10 cellular contexts compared by ENCODE assay signal in the genomic region with DNA sequence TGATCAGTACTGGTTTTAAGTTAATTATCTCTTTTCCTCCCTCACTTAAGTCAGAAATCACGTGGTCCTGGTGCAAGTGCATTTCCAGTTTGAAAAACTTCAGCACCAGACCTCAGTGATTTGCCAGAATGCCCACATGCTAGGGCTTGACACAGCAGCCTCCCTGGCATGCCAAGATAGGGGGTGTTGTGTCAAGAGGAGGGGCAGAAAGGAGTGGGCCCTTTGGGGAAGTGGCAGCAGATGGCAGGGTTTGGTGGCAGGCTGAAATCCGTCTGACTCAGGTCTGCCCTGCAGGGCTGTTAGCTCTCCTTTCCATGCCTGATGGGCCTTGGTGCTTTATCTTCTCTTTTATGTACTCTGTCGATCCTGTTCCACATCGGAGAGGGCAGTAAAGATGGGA. TPM values are rescaled to one million over a fixed set of nuclear protein-coding genes. Genes with fewer than 3 reads are reported as not detected.
DNase-seq lines count a peak whose midpoint lies in the region; FAIRE-seq and TF ChIP-seq lines count a peak whose summit lies in the region.
"Had no signal": no experiment of that assay in that cellular context is flagged by ENCODE, and none has a peak within 500 bp of the region (broad histone marks: within the 10 kb centered on the region; RNA-seq: fewer than 3 reads in every experiment).

No MANE protein-coding gene starts in this region.

- H3K36me3 ChIP-seq in spleen (no peaks in the 10 kb centered on the region), kidney (ENCODE audit: control insufficient read depth in 1 of 2, insufficient read depth in 2 of 2, low read length in 2 of 2) (no peaks in the 10 kb centered on the region)

- peak overlapping the region; percentile 14 to 92 (median 88) for H3K27ac ChIP-seq in spleen
- no peak overlapping the region for H3K27ac ChIP-seq in kidney (ENCODE audit: low read depth in 2 of 2, low read length in 2 of 2)

- H3K4me3 ChIP-seq in epithelial cell of esophagus (ENCODE audit: low read length) (no peak overlapping the region), spleen (peak overlapping the region in 1 of 8 donors; percentile 62), kidney (ENCODE audit: low read length in 2 of 2) (no peak overlapping the region)

- no peaks in the 10 kb centered on the region for H3K9me3 ChIP-seq in spleen
- H3K9me3 ChIP-seq in kidney (ENCODE audit: control insufficient read depth in 1 of 2, low read length in 2 of 2): no peaks in the 10 kb centered on the region

- intact Hi-C loops in spleen (cut with DNase I; ENCODE audit: low total_unique reads) (no loop called here), kidney (cut with DNase I) (no loop called here)

- TF ChIP-seq CTCF in epithelial cell of esophagus (IDR thresholded peaks at IDR 0.05; ENCODE audit: insufficient read depth, low read depth, low read length, missing control alignments) (no peak), spleen (IDR thresholded peaks at IDR 0.05 in 8 of 11, conservative IDR thresholded peaks at IDR 0.05 in 3 of 11) (no peak), kidney (IDR thresholded peaks at IDR 0.05; ENCODE audit: borderline replicate concordance, extremely low read depth, insufficient read depth) (no peak)

- WGBS in spleen, 5 donors: 21 to 40% (median 32%) methylated on average over 4 of the region's 4 CpGs

- no peak for FAIRE-seq in kidney (lab: Jason Lieb, UNC)

- peak overlapping the region in 1 of 2 donors; percentile 26 for H3K9ac ChIP-seq in kidney (ENCODE audit: low read length in 2 of 2)

- H3K27me3 ChIP-seq in spleen (replicated peaks in 1 of 7): no peaks in the 10 kb centered on the region

- DNase-seq in activated CD8-positive, alpha-beta memory T cell treated with anti-CD3 and anti-CD28 coated beads, Interleukin-2, amount 50 U/mL, for 48 hours: peak; percentile 44
- no peak for DNase-seq in activated CD8-positive, alpha-beta memory T cell treated with anti-CD3 and anti-CD28 coated beads for 24 hours
- DNase-seq in NOMO-1 treated with DMSO at 0.1 percent for 48 hours (lab: John Stamatoyannopoulos, UW; ENCODE audit: unreplicated experiment) (peak; percentile 63), epithelial cell of esophagus (ENCODE audit: low read depth) (peak; percentile 40), spleen (peak; percentile 86), kidney (no peak), cerebellar nuclear complex (lab: John Stamatoyannopoulos, UW) (no peak), NCI-H748 (lab: John Stamatoyannopoulos, UW; ENCODE audit: unreplicated experiment) (no peak)
- DNase-seq: effector CD8-positive, alpha-beta T cell; NCI-H1092 had no signal

- no peak for TF ChIP-seq POLR2A in spleen (IDR thresholded peaks at IDR 0.05)

- H3K4me1 ChIP-seq in spleen (peaks cover 11 to 93% (median 70%) of the 10 kb centered on the region in 6 donors), kidney (ENCODE audit: control insufficient read depth in 1 of 2, insufficient read depth in 1 of 2, low read depth in 1 of 2, low read length in 2 of 2) (peaks cover 0 to 3% of the 10 kb centered on the region in 2 donors)

RNA-seq across cellular contexts. Expression of a gene that starts 23.4 kb away (rescaled TPM):
- total RNA-seq in spleen: 10 to 100 TPM; 39.4 to 80.9 (median 56.5) TPM
- 10 to 100 TPM; 19.3 to 25.3 (median 19.9) TPM for polyA plus RNA-seq in spleen
- 24.8 TPM for total RNA-seq in kidney
- 21.6 TPM for polyA plus RNA-seq in kidney (ENCODE audit: insufficient read depth, low read depth, low replicate concordance)

RNA-seq across cellular contexts. Expression of a gene that starts 49.7 kb away (rescaled TPM):
- total RNA-seq in spleen (10 to 100 TPM in 3 of 7 donors, 1 to 10 TPM in 4; 6.4 to 20.0 (median 8.7) TPM), kidney (7.8 TPM)
- polyA plus RNA-seq in spleen (1 to 10 TPM; 2.3 to 5.6 (median 3.6) TPM), kidney (ENCODE audit: insufficient read depth, low read depth, low replicate concordance) (6.4 TPM)

RNA-seq across cellular contexts. Expression of a gene that starts 50.0 kb away (rescaled TPM):
- total RNA-seq in spleen (10 to 100 TPM; 13.3 to 21.3 (median 16.1) TPM), kidney (14.9 TPM)
- polyA plus RNA-seq in spleen (10 to 100 TPM in 1 of 3 donors, 1 to 10 TPM in 2; 6.2 to 12.2 (median 7.1) TPM), kidney (ENCODE audit: insufficient read depth, low read depth, low replicate concordance) (12.0 TPM)

Comparison
In these comparisons a context has a peak if more than half of its experiments do, and no peak if none do; other contexts are left out.
1. DNase-seq: peak in activated CD8-positive, alpha-beta memory T cell treated with anti-CD3 and anti-CD28 coated beads, Interleukin-2, amount 50 U/mL, for 48 hours (single experiment), NOMO-1 treated with DMSO at 0.1 percent for 48 hours (single experiment), epithelial cell of esophagus (single experiment) and spleen (single experiment); none in activated CD8-positive, alpha-beta memory T cell treated with anti-CD3 and anti-CD28 coated beads for 24 hours (single experiment), kidney (single experiment), cerebellar nuclear complex (0 of 2) and NCI-H748 (single experiment).
2. H3K27ac ChIP-seq: peak in spleen (8 of 8); none in kidney (0 of 2).